Comparison of ENCODE assay signal across 7 cellular contexts in the genomic region with DNA sequence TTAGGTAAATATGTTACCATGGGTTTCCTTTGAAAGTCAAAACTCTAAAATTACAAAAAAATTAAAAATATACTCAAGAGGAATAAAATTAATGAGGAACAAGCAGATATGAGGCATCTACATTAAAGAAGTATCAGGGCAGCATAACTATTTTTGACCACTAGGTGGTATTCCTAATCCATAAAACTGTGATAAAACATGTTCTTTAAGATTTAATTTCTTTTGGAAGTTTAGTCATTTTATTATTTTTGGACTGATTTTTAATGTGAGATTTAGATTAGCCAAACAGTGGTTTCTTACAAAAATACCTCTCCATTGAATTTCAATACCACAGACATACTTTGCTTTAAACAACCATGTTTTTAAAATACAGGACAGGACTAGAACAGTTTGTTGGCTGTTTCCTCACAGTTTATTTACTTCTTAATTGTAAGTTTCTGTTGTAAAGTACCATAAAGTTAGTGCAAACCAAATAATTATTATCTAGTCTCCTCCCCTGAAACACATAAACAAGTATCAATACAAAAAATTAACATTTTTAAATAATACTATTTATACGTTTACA. TPM values are rescaled to one million over a fixed set of nuclear protein-coding genes. Genes with fewer than 3 reads are reported as not detected.
DNase-seq lines count a peak whose midpoint lies in the region; ATAC-seq, FAIRE-seq and TF ChIP-seq lines count a peak whose summit lies in the region.

No MANE protein-coding gene starts in this region.

- peak; percentile 18 for FAIRE-seq in GM18507 (lab: Jason Lieb, UNC)

- no peaks in the 10 kb centered on the region for H3K9me3 Mint-ChIP-seq in MCF 10A (ENCODE audit: unreplicated experiment)
- H3K9me3 Mint-ChIP-seq in nephron progenitor cell: no peaks in the 10 kb centered on the region

- no peaks in the 10 kb centered on the region for H3K4me1 Mint-ChIP-seq in MCF 10A (ENCODE audit: insufficient read depth, unreplicated experiment)
- H3K4me1 Mint-ChIP-seq in nephron progenitor cell: no peaks in the 10 kb centered on the region

- ATAC-seq in HG02642 (IDR thresholded peaks at IDR 0.05; ENCODE audit: poor library complexity, unreplicated experiment) (no peak), HG02870 (IDR thresholded peaks at IDR 0.05; ENCODE audit: unreplicated experiment) (no peak), HG02885 (IDR thresholded peaks at IDR 0.05; ENCODE audit: poor library complexity, unreplicated experiment) (no peak)

- POLR2A ChIA-PET in MCF 10A (lab: Yijun Ruan, JAX): no interaction called here

- DNase-seq in GM18507 (ENCODE audit: extremely low spot score, insufficient read length, low read depth): no peak
- DNase-seq in NAMALWA (ENCODE audit: low spot score): peak; percentile 35
- peak; percentile 38 for DNase-seq in MCF 10A (ENCODE audit: unreplicated experiment)
- DNase-seq in nephron progenitor cell: no peak

- BruUV-seq in MCF 10A (replicated peaks; lab: Mats Ljungman, UMichigan): no TSS peak

- intact Hi-C loops in MCF 10A (cut with micrococcal nuclease): loop anchor here (1.0 to 10.0 kb wide), 4 partner anchors 27 to 991 kb away; no protein-coding TSS in a partner anchor

- no peak overlapping the region for H3K4me3 Mint-ChIP-seq in MCF 10A (ENCODE audit: unreplicated experiment)
- no peak overlapping the region for H3K4me3 Mint-ChIP-seq in nephron progenitor cell

- peak; percentile 66 for TF ChIP-seq CTCF in MCF 10A (IDR thresholded peaks at IDR 0.05; ENCODE audit: unreplicated experiment)
- TF ChIP-seq CTCF in nephron progenitor cell (IDR thresholded peaks at IDR 0.05): peak; percentile 82

- no peaks in the 10 kb centered on the region for H3K36me3 Mint-ChIP-seq in MCF 10A (ENCODE audit: insufficient read depth, unreplicated experiment)
- H3K36me3 Mint-ChIP-seq in nephron progenitor cell (ENCODE audit: low read depth): no peaks in the 10 kb centered on the region

- H3K27me3 Mint-ChIP-seq in MCF 10A (ENCODE audit: insufficient read depth, unreplicated experiment): no peaks in the 10 kb centered on the region
- no peaks in the 10 kb centered on the region for H3K27me3 Mint-ChIP-seq in nephron progenitor cell (ENCODE audit: low read depth, poor library complexity)

- H3K27ac Mint-ChIP-seq in MCF 10A (ENCODE audit: low read depth, unreplicated experiment): no peak overlapping the region
- no peak overlapping the region for H3K27ac Mint-ChIP-seq in nephron progenitor cell

- CTCF ChIA-PET in MCF 10A (lab: Yijun Ruan, JAX): interaction anchor here (0.7 to 4.4 kb wide), 16 partner anchors 13 to 1924 kb away, joined by 3 to 26 read pairs (median 4); no protein-coding TSS in a partner anchor

RNA-seq across cellular contexts. Expression of a gene that starts 49.8 kb away (rescaled TPM):
- total RNA-seq in MCF 10A (2022): not detected in 2 replicates

Comparison
In these comparisons a context has a peak if more than half of its experiments do, and no peak if none do; other contexts are left out.
1. DNase-seq: peak in NAMALWA (single experiment) and MCF 10A (single experiment); none in GM18507 (single experiment) and nephron progenitor cell (single experiment).